Comparison of ENCODE assay signal across 24 cellular contexts in genomic region chr9:90611568-90611967, GRCh38. TPM values are rescaled to one million over a fixed set of nuclear protein-coding genes. Genes with fewer than 3 reads are reported as not detected.
DNase-seq lines count a peak whose midpoint lies in the region; ATAC-seq and TF ChIP-seq lines count a peak whose summit lies in the region.
"Had no signal": no experiment of that assay in that cellular context is flagged by ENCODE, and none has a peak within 500 bp of the region (broad histone marks: within the 10 kb centered on the region; RNA-seq: fewer than 3 reads in every experiment).

No MANE protein-coding gene starts in this region.

- no peaks in the 10 kb centered on the region for H3K27me3 ChIP-seq in dorsolateral prefrontal cortex

- DNase-seq in G401 (ENCODE audit: low spot score) (peak; percentile 98), NCI-H69 (lab: John Stamatoyannopoulos, UW) (peak; percentile 26), dorsolateral prefrontal cortex (peak in 7 of 10 donors; percentile 25 to 78 (median 51)), posterior cingulate gyrus (peak in 7 of 10 donors; percentile 12 to 89 (median 52)), progenitor cell of endocrine pancreas (ENCODE audit: low spot score, unreplicated experiment) (no peak), KG1 (lab: John Stamatoyannopoulos, UW) (no peak)
- DNase-seq: CD8-positive, alpha-beta T cell; DMS 273 treated with DMSO at 0.1 percent for 48 hours; DMS79; EL; GF-D8; HCEC 1CT; NCI-H1092 treated with DMSO at 0.1 percent for 48 hours; NCI-H1436; NCI-H187; NCI-H446; NCI-H524 treated with DMSO at 0.1 percent for 48 hours; NCI-H82; SHP77 treated with DMSO at 0.1 percent for 48 hours had no signal

- no peak overlapping the region for H3K4me3 Mint-ChIP-seq in progenitor cell of endocrine pancreas (ENCODE audit: low read depth)
- H3K4me3 Mint-ChIP-seq: B cell; CD8-positive, alpha-beta T cell; IgD-negative memory B cell had no signal

- peaks cover 2% of the 10 kb centered on the region for H3K4me1 Mint-ChIP-seq in progenitor cell of endocrine pancreas (ENCODE audit: low read depth)
- H3K4me1 Mint-ChIP-seq: B cell, IgD-negative memory B cell had no signal

- peaks cover 26% of the 10 kb centered on the region for H3K27me3 Mint-ChIP-seq in progenitor cell of endocrine pancreas

- TF ChIP-seq CTCF in dorsolateral prefrontal cortex (IDR thresholded peaks at IDR 0.05 in 54 of 56, conservative IDR thresholded peaks at IDR 0.05 in 2 of 56; ENCODE audit: low read depth in 1 of 56, partially characterized antibody in 56 of 56) (no peak), progenitor cell of endocrine pancreas (IDR thresholded peaks at IDR 0.05; ENCODE audit: unreplicated experiment) (no peak)

- ATAC-seq in HG03342 (IDR thresholded peaks at IDR 0.05; ENCODE audit: unreplicated experiment), result no peak
- ATAC-seq: CD8-positive, alpha-beta T cell had no signal

- H3K9me3 Mint-ChIP-seq in progenitor cell of endocrine pancreas (ENCODE audit: low read depth), result no peaks in the 10 kb centered on the region
- H3K9me3 Mint-ChIP-seq: CD8-positive, alpha-beta T cell; IgD-negative memory B cell had no signal

- intact Hi-C loops in dorsolateral prefrontal cortex (cut with DNase I) (no loop called here), posterior cingulate gyrus (cut with DNase I) (no loop called here)

- no peak overlapping the region for H3K4me3 ChIP-seq in dorsolateral prefrontal cortex

- H3K27ac Mint-ChIP-seq in progenitor cell of endocrine pancreas, result no peak overlapping the region
- H3K27ac Mint-ChIP-seq: B cell; CD8-positive, alpha-beta T cell; IgD-negative memory B cell had no signal

- H3K27ac ChIP-seq in dorsolateral prefrontal cortex, result peak overlapping the region in 50 of 59 donors; percentile 4 to 84 (median 53)
- H3K27ac ChIP-seq: C4-2B had no signal

- H3K36me3 Mint-ChIP-seq in progenitor cell of endocrine pancreas (ENCODE audit: insufficient read depth), result no peaks in the 10 kb centered on the region
- H3K36me3 Mint-ChIP-seq: CD8-positive, alpha-beta T cell; IgD-negative memory B cell had no signal

- in situ Hi-C loops in G401 (cut with HindIII; ENCODE audit: low sequenced_read_pairs), result no loop called here

RNA-seq across cellular contexts. Expression of gene DIRAS2, which starts 31.1 kb away (rescaled TPM):
- total RNA-seq in G401 (2014; rRNA removed; shearing (Covaris generic)), result not detected in 2 replicates
- 100 to 1,000 TPM in 118 of 120 experiments, 10 to 100 TPM in 2; 59.9 to 367 (median 223) TPM for total RNA-seq in dorsolateral prefrontal cortex
- not detected in 2 replicates for total RNA-seq in progenitor cell of endocrine pancreas
- total RNA-seq: A673; B cell; CD8-positive, alpha-beta T cell had no signal

Comparison
In these comparisons a context has a peak if more than half of its experiments do, and no peak if none do; other contexts are left out.
1. DNase-seq: peak in G401 (single experiment), NCI-H69 (single experiment), dorsolateral prefrontal cortex (7 of 10) and posterior cingulate gyrus (7 of 10); none in progenitor cell of endocrine pancreas (single experiment) and KG1 (single experiment).
2. RNA of gene DIRAS2, which starts 31.1 kb away (total RNA-seq): 59.9 to 367 TPM in dorsolateral prefrontal cortex; not detected in G401 and not detected in progenitor cell of endocrine pancreas; every median in the first group is over 10 times any median in the second.